In the genomic region with DNA sequence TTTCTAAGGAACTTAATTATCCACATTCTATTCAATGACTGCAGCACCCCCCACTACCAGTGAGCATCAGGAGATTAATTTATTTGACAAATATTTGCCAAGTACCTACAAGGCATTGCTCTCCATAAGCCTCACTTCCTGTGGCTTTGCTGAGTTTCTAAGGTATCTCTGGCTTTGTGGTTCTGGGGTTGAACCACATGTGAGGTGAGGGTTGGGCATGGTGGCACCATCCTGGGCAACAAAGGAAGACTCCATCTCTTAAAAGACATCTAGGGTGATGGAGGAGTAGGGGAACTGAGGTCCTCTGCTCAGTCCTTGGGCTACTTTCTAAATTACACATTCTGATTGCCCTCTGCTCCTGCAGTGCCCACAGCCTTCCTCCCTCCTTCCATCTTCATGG, we compare ENCODE assay signal across 23 cellular contexts. TPM values are rescaled to one million over a fixed set of nuclear protein-coding genes. Genes with fewer than 3 reads are reported as not detected.
A peak's percentile ranks its signal among the peaks of the same experiment; 100 is the strongest.
DNase-seq lines count a peak whose midpoint lies in the region; ATAC-seq and TF ChIP-seq lines count a peak whose summit lies in the region.
"Had no signal": no experiment of that assay in that cellular context is flagged by ENCODE, and none has a peak within 500 bp of the region (broad histone marks: within the 10 kb centered on the region; RNA-seq: fewer than 3 reads in every experiment).

No MANE protein-coding gene starts in this region.

- H3K4me1 Mint-ChIP-seq in T-helper 17 cell (peaks cover 23% of the 10 kb centered on the region), type B pancreatic cell (ENCODE audit: unreplicated experiment) (peaks cover 22% of the 10 kb centered on the region)
- peaks cover 33% of the 10 kb centered on the region for H3K4me1 Mint-ChIP-seq in activated naive CD8-positive, alpha-beta T cell treated with anti-CD3 and anti-CD28 coated beads, Interleukin-2, amount 10 ng/mL, durations not matched to agents 7 days and 5 days

- no peak for TF ChIP-seq CTCF in type B pancreatic cell (conservative IDR thresholded peaks at IDR 0.05)

- H3K27me3 Mint-ChIP-seq in T-helper 17 cell (peaks cover 48% of the 10 kb centered on the region), type B pancreatic cell (no peaks in the 10 kb centered on the region)
- peaks cover 25% of the 10 kb centered on the region for H3K27me3 Mint-ChIP-seq in activated naive CD8-positive, alpha-beta T cell treated with anti-CD3 and anti-CD28 coated beads, Interleukin-2, amount 10 ng/mL, durations not matched to agents 7 days and 5 days

- peak; percentile 18 for DNase-seq in stimulated activated CD4-positive, alpha-beta T cell treated with anti-CD3 and anti-CD28 coated beads, Interleukin-15, amount 100 ng/mL, for 24 hours
- DNase-seq in stimulated activated CD4-positive, alpha-beta T cell treated with anti-CD3 and anti-CD28 coated beads, Interleukin-1b, Interleukin-23, amount 100 ng/mL, for 48 hours: no peak
- DNase-seq in T-helper 17 cell: peak in 1 of 3 donors; percentile 23
- DNase-seq in activated naive CD8-positive, alpha-beta T cell treated with anti-CD3 and anti-CD28 coated beads, Interleukin-2, amount 10 ng/mL, durations not matched to agents 7 days and 5 days: peak; percentile 57
- DNase-seq in type B pancreatic cell (ENCODE audit: extremely low spot score, unreplicated experiment): no peak
- no peak for DNase-seq in NCI-H2171 (lab: John Stamatoyannopoulos, UW)
- DNase-seq in HK-2 (ENCODE audit: unreplicated experiment): no peak
- DNase-seq: adrenal gland, dermis blood vessel endothelial cell, hippocampal formation, islet precursor cell, NCI-H1436, NCI-H774, Peyer's patch, thyroid gland had no signal

- H3K27ac Mint-ChIP-seq in T-helper 17 cell (no peak overlapping the region), type B pancreatic cell (peak overlapping the region; percentile 97)
- peak overlapping the region; percentile 66 for H3K27ac Mint-ChIP-seq in activated naive CD8-positive, alpha-beta T cell treated with anti-CD3 and anti-CD28 coated beads, Interleukin-2, amount 10 ng/mL, durations not matched to agents 7 days and 5 days

- no peaks in the 10 kb centered on the region for H3K9me3 Mint-ChIP-seq in activated naive CD8-positive, alpha-beta T cell treated with anti-CD3 and anti-CD28 coated beads, Interleukin-2, amount 10 ng/mL, durations not matched to agents 7 days and 5 days
- H3K9me3 Mint-ChIP-seq in type B pancreatic cell: no peaks in the 10 kb centered on the region

- ATAC-seq in T-helper 17 cell (peak; percentile 95), GM19035 (IDR thresholded peaks at IDR 0.05; ENCODE audit: unreplicated experiment) (no peak)
- peak; percentile 46 for ATAC-seq in activated naive CD8-positive, alpha-beta T cell treated with anti-CD3 and anti-CD28 coated beads, Interleukin-2, amount 10 ng/mL, durations not matched to agents 7 days and 5 days (ENCODE audit: low read depth)
- ATAC-seq: activated CD4-positive, CD25-positive, alpha-beta regulatory T cell treated with anti-CD3 and anti-CD28 coated beads, Interleukin-2, amount 50 U/mL, for 24 hours had no signal

- H3K36me3 Mint-ChIP-seq in T-helper 17 cell (ENCODE audit: low read depth) (peaks cover 2% of the 10 kb centered on the region), type B pancreatic cell (no peaks in the 10 kb centered on the region)
- H3K36me3 Mint-ChIP-seq in activated naive CD8-positive, alpha-beta T cell treated with anti-CD3 and anti-CD28 coated beads, Interleukin-2, amount 10 ng/mL, durations not matched to agents 7 days and 5 days: no peaks in the 10 kb centered on the region

- no peaks in the 10 kb centered on the region for H3K9me3 ChIP-seq in T-helper 17 cell (ENCODE audit: control insufficient read depth, low read length, poor library complexity, severe bottlenecking)
- H3K9me3 ChIP-seq: adrenal gland, Peyer's patch, right atrium auricular region, thyroid gland had no signal

- H3K4me3 Mint-ChIP-seq in T-helper 17 cell (peak overlapping the region; percentile 62), type B pancreatic cell (peak overlapping the region; percentile 33)
- peak overlapping the region; percentile 41 for H3K4me3 Mint-ChIP-seq in activated naive CD8-positive, alpha-beta T cell treated with anti-CD3 and anti-CD28 coated beads, Interleukin-2, amount 10 ng/mL, durations not matched to agents 7 days and 5 days

- POLR2A ChIA-PET in activated naive CD8-positive, alpha-beta T cell treated with anti-CD3 and anti-CD28 coated beads, Interleukin-2, amount 10 ng/mL, durations not matched to agents 7 days and 5 days (lab: Charles Lee): interaction anchor here (0.6 to 2.5 kb wide), 2 partner anchors 81 to 152 kb away, joined by 3 to 8 read pairs; partner anchors contain the start of gene SYS1

RNA-seq across cellular contexts. Expression of gene WFDC2, which starts 25.5 kb away (rescaled TPM):
- under 1 TPM in 1 of 2 donors, not detected in 1; 0.96 TPM for total RNA-seq in T-helper 17 cell
- total RNA-seq in activated naive CD8-positive, alpha-beta T cell treated with anti-CD3 and anti-CD28 coated beads, Interleukin-2, amount 10 ng/mL, durations not matched to agents 7 days and 5 days: not detected
- 64.4 and 98.9 TPM in 2 replicates for total RNA-seq in type B pancreatic cell (ENCODE audit: low replicate concordance)
- total RNA-seq: dermis blood vessel endothelial cell, fibroblast of villous mesenchyme, lung microvascular endothelial cell, myocyte, osteoblast, SK-MEL-5 had no signal

RNA-seq across cellular contexts. Expression of gene PIGT, which starts 28.1 kb away (rescaled TPM):
- total RNA-seq in T-helper 17 cell: 100 to 1,000 TPM; 115 to 136 TPM
- 10 to 100 TPM; 64.9 to 72.7 TPM for total RNA-seq in activated naive CD8-positive, alpha-beta T cell treated with anti-CD3 and anti-CD28 coated beads, Interleukin-2, amount 10 ng/mL, durations not matched to agents 7 days and 5 days
- total RNA-seq in type B pancreatic cell (ENCODE audit: low replicate concordance): 70.1 and 80.6 TPM in 2 replicates

RNA-seq across cellular contexts. Expression of gene DBNDD2, which starts 36.0 kb away (rescaled TPM):
- total RNA-seq in T-helper 17 cell (10 to 100 TPM; 10.7 to 10.9 TPM), type B pancreatic cell (ENCODE audit: low replicate concordance) (12.8 and 25.5 TPM in 2 replicates)
- total RNA-seq in activated naive CD8-positive, alpha-beta T cell treated with anti-CD3 and anti-CD28 coated beads, Interleukin-2, amount 10 ng/mL, durations not matched to agents 7 days and 5 days: 10 to 100 TPM; 21.1 TPM

Comparison
In these comparisons a context has a peak if more than half of its experiments do, and no peak if none do; other contexts are left out.
1. DNase-seq: peak in stimulated activated CD4-positive, alpha-beta T cell treated with anti-CD3 and anti-CD28 coated beads, Interleukin-15, amount 100 ng/mL, for 24 hours (single experiment) and activated naive CD8-positive, alpha-beta T cell treated with anti-CD3 and anti-CD28 coated beads, Interleukin-2, amount 10 ng/mL, durations not matched to agents 7 days and 5 days (single experiment); none in stimulated activated CD4-positive, alpha-beta T cell treated with anti-CD3 and anti-CD28 coated beads, Interleukin-1b, Interleukin-23, amount 100 ng/mL, for 48 hours (single experiment), type B pancreatic cell (single experiment), NCI-H2171 (single experiment) and HK-2 (single experiment).
2. RNA of gene WFDC2, which starts 25.5 kb away (total RNA-seq): 64.4 to 98.9 TPM in type B pancreatic cell; 0.96 TPM in T-helper 17 cell and not detected in activated naive CD8-positive, alpha-beta T cell treated with anti-CD3 and anti-CD28 coated beads, Interleukin-2, amount 10 ng/mL, durations not matched to agents 7 days and 5 days; every median in the first group is over 10 times any median in the second.
3. Peak in every context shown above with its lines, with median percentiles within 50 percentile points of each other: H3K4me3 Mint-ChIP-seq.